ENCODE assay signal across 5 cellular contexts in the genomic region with DNA sequence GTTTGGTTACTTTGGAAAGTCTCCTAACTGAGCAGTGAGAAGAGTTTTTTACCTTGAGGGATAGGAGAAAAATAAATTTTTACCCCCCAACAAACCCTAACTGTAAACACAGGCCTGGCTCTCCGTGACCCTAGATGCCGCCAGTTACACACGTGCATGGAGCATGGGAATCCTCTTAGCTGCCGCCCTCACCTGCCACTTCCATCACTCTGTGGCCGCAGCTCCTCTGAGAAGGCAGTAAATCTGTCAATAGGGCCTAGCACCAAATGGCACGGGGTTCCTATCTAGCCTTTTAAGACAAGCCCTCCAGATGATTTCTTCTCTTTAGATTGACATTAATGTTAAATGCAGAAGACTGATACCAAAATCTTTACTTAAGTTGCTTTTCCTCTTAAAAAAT.
"Had no signal": no experiment of that assay in that cellular context is flagged by ENCODE, and none has a peak within 500 bp of the region (broad histone marks: within the 10 kb centered on the region; RNA-seq: fewer than 3 reads in every experiment).

No MANE protein-coding gene starts in this region.

- H3K4me3 ChIP-seq: GM23338, K562 had no signal

- DNase-seq: H9, HCEC 1CT, IMR-90 had no signal

- H3K27ac Mint-ChIP-seq: GM23338, H9 had no signal

- H3K4me1 Mint-ChIP-seq: GM23338 had no signal

- H3K4me3 Mint-ChIP-seq: GM23338, H9 had no signal

- ATAC-seq: GM23338, K562 had no signal
